Comparison of ENCODE assay signal across 1 cellular context in the genomic region with DNA sequence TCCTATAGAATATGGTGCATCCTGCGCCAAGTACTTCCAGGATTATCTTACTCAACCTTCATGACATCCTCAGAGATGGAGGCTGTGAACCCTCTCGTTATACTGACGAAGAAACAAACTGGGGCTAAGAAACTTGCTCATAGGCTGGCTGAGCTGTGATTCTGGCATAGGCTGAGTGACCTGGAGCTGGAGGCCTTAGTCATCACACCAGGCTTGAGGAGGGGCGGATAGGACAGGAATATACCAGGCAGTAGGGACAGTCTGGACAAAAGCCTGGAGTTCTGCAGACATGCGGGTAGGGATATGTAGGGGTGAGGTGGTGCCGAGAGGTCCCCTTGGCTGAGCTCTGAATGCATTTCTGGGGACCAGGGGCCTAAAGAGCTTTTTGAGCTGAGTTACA.
TF ChIP-seq lines count a peak whose summit lies in the region.

No MANE protein-coding gene starts in this region.

TF ChIP-seq in IMR-90, 13 proteins besides CTCF, POLR2A, EP300 and RAD21:
- no peak for TF ChIP-seq FOS (IDR thresholded peaks at IDR 0.05; ENCODE audit: low read depth, low read length)
- TF ChIP-seq NFE2L2 (IDR thresholded peaks at IDR 0.05; ENCODE audit: low read depth, low read length) = no peak
- TF ChIP-seq RCOR1 (IDR thresholded peaks at IDR 0.05; ENCODE audit: insufficient replicate concordance, low read length) = no peak
- TF ChIP-seq MXI1 (IDR thresholded peaks at IDR 0.05; ENCODE audit: borderline replicate concordance, low read depth, low read length) = no peak
- no peak for TF ChIP-seq CHD1 (IDR thresholded peaks at IDR 0.05; ENCODE audit: low read depth, low read length)
- TF ChIP-seq, protein P1, sequence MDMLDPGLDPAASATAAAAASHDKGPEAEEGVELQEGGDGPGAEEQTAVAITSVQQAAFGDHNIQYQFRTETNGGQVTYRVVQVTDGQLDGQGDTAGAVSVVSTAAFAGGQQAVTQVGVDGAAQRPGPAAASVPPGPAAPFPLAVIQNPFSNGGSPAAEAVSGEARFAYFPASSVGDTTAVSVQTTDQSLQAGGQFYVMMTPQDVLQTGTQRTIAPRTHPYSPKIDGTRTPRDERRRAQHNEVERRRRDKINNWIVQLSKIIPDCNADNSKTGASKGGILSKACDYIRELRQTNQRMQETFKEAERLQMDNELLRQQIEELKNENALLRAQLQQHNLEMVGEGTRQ (IDR thresholded peaks at IDR 0.05; ENCODE audit: low read depth, low read length) = no peak
- TF ChIP-seq RFX5 (IDR thresholded peaks at IDR 0.05; ENCODE audit: low read depth, low read length) = no peak
- no peak for TF ChIP-seq CEBPB (IDR thresholded peaks at IDR 0.05; ENCODE audit: low read depth, low read length)
- no peak for TF ChIP-seq BHLHE40 (IDR thresholded peaks at IDR 0.05; ENCODE audit: low read depth, low read length)
- no peak for TF ChIP-seq SMC3 (IDR thresholded peaks at IDR 0.05; ENCODE audit: low read depth, low read length)
- TF ChIP-seq, protein P2, sequence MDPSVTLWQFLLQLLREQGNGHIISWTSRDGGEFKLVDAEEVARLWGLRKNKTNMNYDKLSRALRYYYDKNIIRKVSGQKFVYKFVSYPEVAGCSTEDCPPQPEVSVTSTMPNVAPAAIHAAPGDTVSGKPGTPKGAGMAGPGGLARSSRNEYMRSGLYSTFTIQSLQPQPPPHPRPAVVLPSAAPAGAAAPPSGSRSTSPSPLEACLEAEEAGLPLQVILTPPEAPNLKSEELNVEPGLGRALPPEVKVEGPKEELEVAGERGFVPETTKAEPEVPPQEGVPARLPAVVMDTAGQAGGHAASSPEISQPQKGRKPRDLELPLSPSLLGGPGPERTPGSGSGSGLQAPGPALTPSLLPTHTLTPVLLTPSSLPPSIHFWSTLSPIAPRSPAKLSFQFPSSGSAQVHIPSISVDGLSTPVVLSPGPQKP (IDR thresholded peaks at IDR 0.05; ENCODE audit: borderline replicate concordance, low read depth, low read length) = no peak
- no peak for TF ChIP-seq MAZ (IDR thresholded peaks at IDR 0.05; ENCODE audit: borderline replicate concordance, low read depth, low read length)
- TF ChIP-seq MAFK (IDR thresholded peaks at IDR 0.05; ENCODE audit: low read depth, low read length) = no peak
TF ChIP-seq in IMR-90: peak in this region for 0.
